Comparison of ENCODE assay signal across 19 cellular contexts in the genomic region with DNA sequence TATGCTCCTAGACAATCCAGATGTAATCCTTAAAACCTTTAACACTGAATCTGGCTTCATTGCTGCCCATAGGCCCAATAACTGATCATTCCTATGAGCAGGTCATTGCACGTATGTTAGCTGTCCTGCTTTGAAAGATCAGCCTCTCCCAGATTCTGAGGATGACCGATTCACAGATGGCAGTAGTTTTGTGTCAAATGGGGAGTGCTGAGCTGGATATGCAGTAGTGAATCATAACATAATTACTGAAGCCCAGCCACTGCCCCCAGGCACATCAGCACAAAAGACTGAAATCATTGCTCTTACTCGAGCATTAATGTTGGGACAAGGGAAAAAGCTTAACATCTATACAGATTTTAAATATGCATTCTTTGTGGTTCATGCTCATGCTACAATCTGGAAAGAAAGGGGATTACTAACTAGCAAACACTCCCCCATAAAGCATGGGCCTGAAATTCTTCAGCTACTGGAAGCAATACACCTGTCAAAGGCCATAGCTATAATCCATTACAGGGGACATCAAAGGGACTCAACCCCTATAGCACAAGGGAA.
"Had no signal": no experiment of that assay in that cellular context is flagged by ENCODE, and none has a peak within 500 bp of the region (broad histone marks: within the 10 kb centered on the region; RNA-seq: fewer than 3 reads in every experiment).

No MANE protein-coding gene starts in this region.

- H3K4me1 Mint-ChIP-seq: activated T-helper 17 cell treated with anti-CD3 and anti-CD28 coated beads, Interleukin-2, amount 50 U/mL, for 72 hours; central memory CD8-positive, alpha-beta T cell had no signal

- H3K27me3 Mint-ChIP-seq: activated T-helper 17 cell treated with anti-CD3 and anti-CD28 coated beads, Interleukin-2, amount 50 U/mL, for 72 hours; central memory CD8-positive, alpha-beta T cell; type B pancreatic cell had no signal

- H3K27ac Mint-ChIP-seq: activated naive CD4-positive, alpha-beta T cell treated with anti-CD3 and anti-CD28 coated beads, Interleukin-2, amount 50 U/mL, for 72 hours; activated T-cell treated with anti-CD3 and anti-CD28 coated beads, Interleukin-2, amount 50 U/mL, for 24 hours; activated T-helper 17 cell treated with anti-CD3 and anti-CD28 coated beads, Interleukin-2, amount 50 U/mL, for 72 hours; natural killer cell; type B pancreatic cell had no signal

- H3K9me3 ChIP-seq: ascending aorta, colonic mucosa, sigmoid colon, thoracic aorta, vagina had no signal

- H3K27ac ChIP-seq: ascending aorta, colonic mucosa, epithelial cell of prostate, sigmoid colon, thoracic aorta, vagina had no signal

- H3K27me3 ChIP-seq: ascending aorta, colonic mucosa, sigmoid colon, vagina had no signal

- H3K4me2 ChIP-seq: smooth muscle cell had no signal

- H3K4me3 ChIP-seq: ascending aorta, colonic mucosa, lung, sigmoid colon, smooth muscle cell, thoracic aorta, vagina had no signal

- H3K4me1 ChIP-seq: ascending aorta, colonic mucosa, sigmoid colon, vagina had no signal

- H3K4me3 Mint-ChIP-seq: activated T-cell treated with anti-CD3 and anti-CD28 coated beads, Interleukin-2, amount 50 U/mL, for 24 hours; activated T-helper 17 cell treated with anti-CD3 and anti-CD28 coated beads, Interleukin-2, amount 50 U/mL, for 72 hours; central memory CD8-positive, alpha-beta T cell; natural killer cell; type B pancreatic cell had no signal

- ATAC-seq: activated naive CD4-positive, alpha-beta T cell treated with anti-CD3 and anti-CD28 coated beads, Interleukin-2, amount 50 U/mL, for 72 hours; activated T-helper 17 cell treated with anti-CD3 and anti-CD28 coated beads, Interleukin-2, amount 50 U/mL, for 72 hours; left lobe of liver; natural killer cell had no signal

- DNase-seq: activated CD4-positive, alpha-beta T cell treated with anti-CD3 and anti-CD28 coated beads for 1 hour; activated T-cell treated with anti-CD3 and anti-CD28 coated beads, Interleukin-2, amount 50 U/mL, for 24 hours; colonic mucosa; natural killer cell; sigmoid colon; stimulated activated CD4-positive, alpha-beta T cell treated with anti-CD3 and anti-CD28 coated beads, Interleukin-15, amount 100 ng/mL, for 24 hours; stimulated activated CD8-positive, alpha-beta memory T cell treated with anti-CD3 and anti-CD28 coated beads, Interleukin-4, amount 100 ng/mL, for 48 hours; stimulated activated naive CD4-positive, alpha-beta T cell had no signal

- H3K9me3 Mint-ChIP-seq: activated naive CD4-positive, alpha-beta T cell treated with anti-CD3 and anti-CD28 coated beads, Interleukin-2, amount 50 U/mL, for 72 hours; activated T-cell treated with anti-CD3 and anti-CD28 coated beads, Interleukin-2, amount 50 U/mL, for 24 hours; activated T-helper 17 cell treated with anti-CD3 and anti-CD28 coated beads, Interleukin-2, amount 50 U/mL, for 72 hours; central memory CD8-positive, alpha-beta T cell; natural killer cell had no signal

- H3K36me3 ChIP-seq: ascending aorta, colonic mucosa, sigmoid colon, thoracic aorta, vagina had no signal

- H3K36me3 Mint-ChIP-seq: activated naive CD4-positive, alpha-beta T cell treated with anti-CD3 and anti-CD28 coated beads, Interleukin-2, amount 50 U/mL, for 72 hours; natural killer cell; type B pancreatic cell had no signal
